1 cellular context compared by ENCODE assay signal in genomic region chr9:106961623-106962022, GRCh38.
TF ChIP-seq lines count a peak whose summit lies in the region.

No MANE protein-coding gene starts in this region.

TF ChIP-seq in HepG2, 621 proteins besides CTCF, POLR2A, EP300 and RAD21 (continued from another document):
- TF ChIP-seq DMTF1 (CRISPR knock-in tag; IDR thresholded peaks at IDR 0.05) (no peak), ZMAT3 (CRISPR knock-in tag; conservative IDR thresholded peaks at IDR 0.05) (no peak), PRDM4 (CRISPR knock-in tag; IDR thresholded peaks at IDR 0.05; ENCODE audit: borderline replicate concordance) (no peak), NFE2 (CRISPR knock-in tag; IDR thresholded peaks at IDR 0.05) (no peak), ZNF773 (CRISPR knock-in tag; IDR thresholded peaks at IDR 0.05; ENCODE audit: borderline replicate concordance) (no peak), ZBTB2 (CRISPR knock-in tag; IDR thresholded peaks at IDR 0.05; ENCODE audit: low read depth) (no peak), NFAT5 (CRISPR knock-in tag; IDR thresholded peaks at IDR 0.05) (no peak), GFI1 (CRISPR knock-in tag; IDR thresholded peaks at IDR 0.05; ENCODE audit: borderline replicate concordance) (no peak), ZBTB33 (CRISPR knock-in tag; IDR thresholded peaks at IDR 0.05) (no peak), ZSCAN9 (CRISPR knock-in tag; IDR thresholded peaks at IDR 0.05; ENCODE audit: borderline replicate concordance) (no peak), FOXK1 (CRISPR knock-in tag; IDR thresholded peaks at IDR 0.05; ENCODE audit: borderline replicate concordance, low read depth) (no peak), TBP (CRISPR knock-in tag; IDR thresholded peaks at IDR 0.05) (no peak)
